ENCODE assay signal across 8 cellular contexts in the genomic region with DNA sequence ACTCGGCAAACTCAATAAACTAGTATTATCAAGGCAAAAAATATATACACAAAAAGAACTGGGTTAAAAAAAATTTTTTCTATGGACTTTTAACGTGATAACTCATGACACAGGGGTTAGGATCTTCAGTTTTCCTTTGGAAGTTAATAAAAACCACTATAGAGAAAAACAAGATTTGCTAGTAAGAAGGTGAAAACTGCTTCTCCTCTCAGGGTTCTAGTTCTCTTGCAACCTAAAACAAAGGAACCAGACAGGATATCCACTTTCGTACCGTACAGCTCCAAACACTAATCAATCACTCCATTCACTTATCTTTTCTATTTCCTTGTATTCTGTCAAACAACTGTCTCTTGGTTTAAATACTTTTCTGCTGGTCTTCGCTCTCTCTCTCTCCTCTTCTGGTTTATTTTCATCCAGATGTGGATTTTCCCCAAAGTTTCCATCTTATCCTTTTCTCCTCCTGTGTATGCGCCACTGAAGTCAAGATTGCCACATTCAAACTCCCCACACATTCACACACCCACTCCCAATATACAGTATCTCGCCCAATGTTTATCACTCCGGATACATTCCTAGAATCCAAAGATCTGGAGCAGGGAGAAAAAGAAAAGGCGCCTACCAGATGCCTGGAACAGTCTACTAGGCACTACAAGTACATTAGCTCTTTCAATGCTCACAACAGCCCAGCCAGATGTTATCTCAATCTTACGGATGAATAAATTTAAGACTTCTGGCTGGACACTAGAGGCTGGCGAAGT. TPM values are rescaled to one million over a fixed set of nuclear protein-coding genes. Genes with fewer than 3 reads are reported as not detected.
DNase-seq lines count a peak whose midpoint lies in the region; ATAC-seq and TF ChIP-seq lines count a peak whose summit lies in the region.

No MANE protein-coding gene starts in this region.

- no peaks in the 10 kb centered on the region for H3K27me3 ChIP-seq in HUES6 (ENCODE audit: control insufficient read depth, insufficient read depth, low read length)

- H3K9me3 ChIP-seq in HUES6 (ENCODE audit: control insufficient read depth, insufficient read depth, low read depth, low read length) = no peaks in the 10 kb centered on the region
- no peaks in the 10 kb centered on the region for H3K9me3 ChIP-seq in mesodermal cell (ENCODE audit: control insufficient read depth, low read length)

- peaks cover 15% of the 10 kb centered on the region for H3K36me3 ChIP-seq in HUES6 (ENCODE audit: control insufficient read depth, insufficient read depth, low read length)
- peaks cover 11% of the 10 kb centered on the region for H3K36me3 ChIP-seq in mesodermal cell (ENCODE audit: control insufficient read depth, insufficient read depth, low read length)

- TF ChIP-seq CTCF in cardiac fibroblast (IDR thresholded peaks at IDR 0.05; ENCODE audit: low read depth, low read length) = no peak

- H3K4me3 ChIP-seq in HUES6 (ENCODE audit: low read depth, low read length) = peak overlapping the region; percentile 80
- H3K4me3 ChIP-seq in cardiac fibroblast (replicated peaks in 1 of 2; ENCODE audit: low read depth in 2 of 2, low read length in 2 of 2) = peak overlapping the region; percentile 69 to 84
- peak overlapping the region; percentile 80 for H3K4me3 ChIP-seq in mesodermal cell (ENCODE audit: extremely low read depth, insufficient read depth, low read length, poor library complexity, severe bottlenecking)

- DNase-seq in cardiac fibroblast (ENCODE audit: low read depth in 2 of 2) (no peak), left lobe of liver (ENCODE audit: low spot score) (no peak), NCI-H345 treated with DMSO at 0.1 percent for 48 hours (lab: John Stamatoyannopoulos, UW; ENCODE audit: unreplicated experiment) (no peak)
- DNase-seq in stimulated activated naive CD4-positive, alpha-beta T cell (lab: John Stamatoyannopoulos, UW) = no peak

- H3K27ac ChIP-seq in HUES6 (ENCODE audit: low read depth, low read length) (peak overlapping the region; percentile 90), mesodermal cell (ENCODE audit: low read depth, low read length, severe bottlenecking) (peak overlapping the region; percentile 97)

- H3K4me1 ChIP-seq in HUES6 (ENCODE audit: control insufficient read depth, insufficient read depth, low read length) = no peaks in the 10 kb centered on the region
- H3K4me1 ChIP-seq in mesodermal cell (ENCODE audit: control insufficient read depth, insufficient read depth, low read length, poor library complexity, severe bottlenecking) = no peaks in the 10 kb centered on the region

- H3K9ac ChIP-seq in HUES6 (ENCODE audit: low read length) = peak overlapping the region; percentile 93

- 40 to 49% methylated on average over 6 to 7 of the region's 11 CpGs for WGBS in mesodermal cell (ENCODE audit: insufficient coverage in 2 of 2), 2 experiments

- ATAC-seq in GM18909 (IDR thresholded peaks at IDR 0.05; ENCODE audit: poor library complexity, unreplicated experiment) = peak; percentile 12
- ATAC-seq in left lobe of liver = no peak
- no peak for ATAC-seq in activated CD4-positive, CD25-positive, alpha-beta regulatory T cell treated with anti-CD3 and anti-CD28 coated beads, Interleukin-2, amount 50 U/mL, for 24 hours

RNA-seq across cellular contexts. Expression of a gene that starts 0.8 kb away (rescaled TPM):
- 28.4 TPM for polyA plus RNA-seq in mesodermal cell (2013, experiment 1 of 2)
- polyA plus RNA-seq in mesodermal cell (2013, experiment 2 of 2) = 37.3 TPM
- 12.0 TPM for total RNA-seq in left lobe of liver

RNA-seq across cellular contexts. Expression of a gene that starts 21.4 kb away (rescaled TPM):
- 0.33 TPM for polyA plus RNA-seq in mesodermal cell (2013, experiment 1 of 2)
- polyA plus RNA-seq in mesodermal cell (2013, experiment 2 of 2) = not detected
- not detected for total RNA-seq in left lobe of liver

RNA-seq across cellular contexts. Expression of a gene that starts 30.4 kb away (rescaled TPM):
- polyA plus RNA-seq in mesodermal cell (2013, experiment 1 of 2) = 2.1 TPM
- 1.5 TPM for polyA plus RNA-seq in mesodermal cell (2013, experiment 2 of 2)
- total RNA-seq in left lobe of liver = 0.58 TPM

RNA-seq across cellular contexts. Expression of a gene that starts 55.2 kb away (rescaled TPM):
- polyA plus RNA-seq in mesodermal cell (2013, experiment 1 of 2) = 48.7 TPM
- 47.5 TPM for polyA plus RNA-seq in mesodermal cell (2013, experiment 2 of 2)
- 16.2 TPM for total RNA-seq in left lobe of liver
